24 cellular contexts compared by ENCODE assay signal in the genomic region with DNA sequence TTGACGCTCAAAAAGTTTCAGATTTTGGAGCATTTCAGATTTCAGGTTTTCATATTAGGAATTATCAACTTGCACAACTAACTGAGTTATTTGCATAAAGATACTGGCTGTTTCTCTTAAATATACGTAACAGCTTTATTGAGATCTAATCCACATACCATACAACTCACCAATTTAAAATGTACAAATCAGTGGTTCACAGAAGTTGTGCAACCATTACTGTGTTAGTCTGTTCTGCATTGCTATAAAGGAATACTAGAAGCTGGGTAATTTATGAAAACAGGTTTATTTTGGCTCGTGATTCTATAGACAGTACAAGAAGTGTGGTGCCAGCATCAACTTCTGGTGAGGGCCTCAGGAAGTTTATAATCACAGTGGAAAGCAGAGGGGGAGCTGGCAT.
"Had no signal": no experiment of that assay in that cellular context is flagged by ENCODE, and none has a peak within 500 bp of the region (broad histone marks: within the 10 kb centered on the region; RNA-seq: fewer than 3 reads in every experiment).

No MANE protein-coding gene starts in this region.

- H3K27me3 ChIP-seq: esophagus squamous epithelium had no signal

- H3K27me3 Mint-ChIP-seq: activated CD4-positive, alpha-beta T cell treated with anti-CD3 and anti-CD28 coated beads, Interleukin-2, amount 10 ng/mL, durations not matched to agents 24 days and 14 days had no signal

- FAIRE-seq: endometrium, urothelium cell line had no signal

- H3K9me3 Mint-ChIP-seq: activated CD4-positive, alpha-beta T cell treated with anti-CD3 and anti-CD28 coated beads, Interleukin-2, amount 10 ng/mL, durations not matched to agents 24 days and 14 days; activated T-helper 1 cell treated with anti-CD3 and anti-CD28 coated beads, Interleukin-12 subunit alpha, Interleukin-12 subunit beta, Interleukin-2, Interleukin-4 antibody, amounts not matched to agents 30 ng/mL and 10 ng/mL and 1 ng/mL, durations not matched to agents 14 hours and 24 hours and 36 hours; nephron had no signal

- DNase-seq: activated CD4-positive, alpha-beta T cell treated with anti-CD3 and anti-CD28 coated beads, Interleukin-2, amount 10 ng/mL, durations not matched to agents 24 days and 14 days; activated CD4-positive, CD25-positive, alpha-beta regulatory T cell treated with anti-CD3 and anti-CD28 coated beads, Interleukin-2, amount 50 U/mL, for 72 hours; activated gamma-delta T cell; activated naive CD4-positive, alpha-beta T cell treated with anti-CD3 and anti-CD28 coated beads, Interleukin-2, amount 50 U/mL, for 16 hours; amygdala; caudate nucleus; dermis blood vessel endothelial cell; effector CD4-positive, alpha-beta T cell; esophagus squamous epithelium; head of caudate nucleus; hippocampal formation; mesenchymal stem cell; posterior cingulate gyrus; right cardiac atrium; stimulated activated CD4-positive, alpha-beta T cell treated with anti-CD3 and anti-CD28 coated beads, Interleukin-4, amount 100 ng/mL, for 1 hour; stimulated activated naive CD8-positive, alpha-beta T cell treated with anti-CD3 and anti-CD28 coated beads, Interleukin-15, Interleukin-2, amounts not matched to agents 100 U/mL and 50 U/mL, for 24 hours; T1000; trophoblast cell had no signal

- H3K9me3 ChIP-seq: esophagus squamous epithelium, thoracic aorta had no signal

- H3K27ac ChIP-seq: epithelial cell of prostate, esophagus squamous epithelium, thoracic aorta had no signal

- ATAC-seq: right cardiac atrium had no signal

- H3K27ac Mint-ChIP-seq: activated CD4-positive, alpha-beta T cell treated with anti-CD3 and anti-CD28 coated beads, Interleukin-2, amount 10 ng/mL, durations not matched to agents 24 days and 14 days; activated T-helper 1 cell treated with anti-CD3 and anti-CD28 coated beads, Interleukin-12 subunit alpha, Interleukin-12 subunit beta, Interleukin-2, Interleukin-4 antibody, amounts not matched to agents 30 ng/mL and 10 ng/mL and 1 ng/mL, durations not matched to agents 14 hours and 24 hours and 36 hours; nephron had no signal

- H3K4me3 Mint-ChIP-seq: activated CD4-positive, alpha-beta T cell treated with anti-CD3 and anti-CD28 coated beads, Interleukin-2, amount 10 ng/mL, durations not matched to agents 24 days and 14 days; activated T-helper 1 cell treated with anti-CD3 and anti-CD28 coated beads, Interleukin-12 subunit alpha, Interleukin-12 subunit beta, Interleukin-2, Interleukin-4 antibody, amounts not matched to agents 30 ng/mL and 10 ng/mL and 1 ng/mL, durations not matched to agents 14 hours and 24 hours and 36 hours; nephron had no signal

- H3K4me3 ChIP-seq: esophagus squamous epithelium, thoracic aorta had no signal
